In genomic region chr4:32147446-32148064, GRCh38 we compare ENCODE assay signal across 23 cellular contexts.
DNase-seq lines count a peak whose midpoint lies in the region; ATAC-seq and TF ChIP-seq lines count a peak whose summit lies in the region.
"Had no signal": no experiment of that assay in that cellular context is flagged by ENCODE, and none has a peak within 500 bp of the region (broad histone marks: within the 10 kb centered on the region; RNA-seq: fewer than 3 reads in every experiment).

No MANE protein-coding gene starts in this region.

- intact Hi-C loops in gastrocnemius medialis (cut with DNase I; ENCODE audit: low total_unique reads) = no loop called here

- H3K9me2 ChIP-seq in hepatocyte (replicated peaks; ENCODE audit: insufficient read depth) = no peaks in the 10 kb centered on the region

- H3K4me3 ChIP-seq in RWPE2 (ENCODE audit: severe bottlenecking) (peak overlapping the region; percentile 28), hepatocyte (no peak overlapping the region), smooth muscle cell (peak overlapping the region; percentile 35), gastrocnemius medialis (no peak overlapping the region)
- H3K4me3 ChIP-seq: thyroid gland had no signal

- H3K27me3 ChIP-seq in RWPE2 (ENCODE audit: insufficient read depth, poor library complexity, severe bottlenecking) (no peaks in the 10 kb centered on the region), hepatocyte (no peaks in the 10 kb centered on the region), smooth muscle cell (ENCODE audit: low read depth) (no peaks in the 10 kb centered on the region), gastrocnemius medialis (no peaks in the 10 kb centered on the region)
- H3K27me3 ChIP-seq: BE2C, thyroid gland had no signal

- in situ Hi-C loops in gastrocnemius medialis (cut with MboI; ENCODE audit: low sequenced_read_pairs in 4 of 4) = no loop called here

- no peaks in the 10 kb centered on the region for H3K79me2 ChIP-seq in hepatocyte
- no peaks in the 10 kb centered on the region for H3K79me2 ChIP-seq in smooth muscle cell (ENCODE audit: low read depth)

- H3K27ac ChIP-seq in RWPE2 (ENCODE audit: poor library complexity, severe bottlenecking) (no peak overlapping the region), hepatocyte (no peak overlapping the region), smooth muscle cell (ENCODE audit: low read depth) (peak overlapping the region; percentile 17), gastrocnemius medialis (no peak overlapping the region)
- H3K27ac ChIP-seq: 22Rv1, HL-60, VCaP had no signal

- H3K9me3 ChIP-seq in RWPE2 (ENCODE audit: severe bottlenecking) (no peaks in the 10 kb centered on the region), hepatocyte (ENCODE audit: low read depth) (no peaks in the 10 kb centered on the region), smooth muscle cell (replicated peaks; ENCODE audit: low read depth) (no peaks in the 10 kb centered on the region), gastrocnemius medialis (no peaks in the 10 kb centered on the region)
- H3K9me3 ChIP-seq: thyroid gland had no signal

- no peaks in the 10 kb centered on the region for H3K36me3 ChIP-seq in RWPE2 (ENCODE audit: low read depth)
- no peaks in the 10 kb centered on the region for H3K36me3 ChIP-seq in hepatocyte (replicated peaks; ENCODE audit: insufficient read depth, low read depth)
- H3K36me3 ChIP-seq in smooth muscle cell (ENCODE audit: low read depth) = no peaks in the 10 kb centered on the region
- no peaks in the 10 kb centered on the region for H3K36me3 ChIP-seq in gastrocnemius medialis
- H3K36me3 ChIP-seq: BE2C, thyroid gland had no signal

- H3K9ac ChIP-seq in smooth muscle cell (ENCODE audit: low read depth) = no peak overlapping the region

- H3K4me1 ChIP-seq in RWPE2 (ENCODE audit: insufficient read depth, poor library complexity, severe bottlenecking) (peaks cover 26% of the 10 kb centered on the region), hepatocyte (ENCODE audit: insufficient read depth) (no peaks in the 10 kb centered on the region), smooth muscle cell (ENCODE audit: low read depth) (peaks cover 11% of the 10 kb centered on the region), gastrocnemius medialis (no peaks in the 10 kb centered on the region)
- H3K4me1 ChIP-seq: BE2C had no signal

- ATAC-seq in RWPE2 (ENCODE audit: low read depth) (peak; percentile 85), gastrocnemius medialis (no peak)
- ATAC-seq: activated CD8-positive, alpha-beta memory T cell treated with anti-CD3 and anti-CD28 coated beads, Interleukin-2, amount 10 ng/mL, durations not matched to agents 7 days and 5 days; HepG2 had no signal

- H2AFZ ChIP-seq in hepatocyte = no peak overlapping the region
- H2AFZ ChIP-seq in smooth muscle cell (ENCODE audit: low read depth) = peak overlapping the region; percentile 87

- DNase-seq in NOMO-1 (lab: John Stamatoyannopoulos, UW; ENCODE audit: unreplicated experiment in 2 of 2) (peak; percentile 17 to 24), NOMO-1 treated with DMSO at 0.1 percent for 48 hours (lab: John Stamatoyannopoulos, UW; ENCODE audit: unreplicated experiment) (no peak), RWPE2 (ENCODE audit: low spot score) (no peak), hepatocyte (ENCODE audit: low spot score) (no peak), smooth muscle cell (lab: John Stamatoyannopoulos, UW; ENCODE audit: unreplicated experiment) (no peak), gastrocnemius medialis (no peak), activated gamma-delta T cell (lab: John Stamatoyannopoulos, UW) (no peak)
- no peak for DNase-seq in activated CD4-positive, alpha-beta T cell treated with anti-CD3 and anti-CD28 coated beads for 1 hour
- DNase-seq: activated CD4-positive, alpha-beta T cell treated with anti-CD3 and anti-CD28 coated beads, Interleukin-2, amount 10 ng/mL, durations not matched to agents 7 days and 5 days; activated CD8-positive, alpha-beta memory T cell treated with anti-CD3 and anti-CD28 coated beads, Interleukin-2, amount 10 ng/mL, durations not matched to agents 7 days and 5 days; aorta; BE2C; central memory CD4-positive, alpha-beta T cell; DND-41; NCI-H1417 treated with DMSO at 0.1 percent for 48 hours; occipital lobe; SHP77 treated with DMSO at 0.1 percent for 48 hours; stimulated activated CD4-positive, alpha-beta T cell treated with anti-CD3 and anti-CD28 coated beads, Interleukin-4, amount 100 ng/mL, for 24 hours; thyroid gland had no signal

- H3K4me2 ChIP-seq in hepatocyte (peak overlapping the region; percentile 52), smooth muscle cell (peak overlapping the region; percentile 75)

- no peak for TF ChIP-seq CTCF in RWPE2 (IDR thresholded peaks at IDR 0.05; ENCODE audit: poor library complexity, severe bottlenecking)
- no peak for TF ChIP-seq CTCF in hepatocyte (IDR thresholded peaks at IDR 0.05; ENCODE audit: poor library complexity)
- TF ChIP-seq CTCF in smooth muscle cell (IDR thresholded peaks at IDR 0.05; ENCODE audit: borderline replicate concordance, insufficient read depth, poor library complexity, severe bottlenecking) = no peak
- no peak for TF ChIP-seq CTCF in gastrocnemius medialis (IDR thresholded peaks at IDR 0.05 in 4 of 5, conservative IDR thresholded peaks at IDR 0.05 in 1 of 5)

- TF ChIP-seq POLR2A in gastrocnemius medialis (IDR thresholded peaks at IDR 0.05) = no peak

- 63% methylated on average over 5 of the region's 5 CpGs for WGBS in hepatocyte (ENCODE audit: low lambda C conversion rate, missing lambda C conversion rate)
- 58% methylated on average over 5 of the region's 5 CpGs for WGBS in smooth muscle cell (ENCODE audit: low lambda C conversion rate)

- no peaks in the 10 kb centered on the region for H3F3A ChIP-seq in smooth muscle cell (ENCODE audit: low read depth)

- H4K20me1 ChIP-seq in hepatocyte (ENCODE audit: insufficient read depth, poor library complexity, severe bottlenecking) = no peaks in the 10 kb centered on the region
- no peaks in the 10 kb centered on the region for H4K20me1 ChIP-seq in smooth muscle cell (ENCODE audit: low read depth)

Comparison
In these comparisons a context has a peak if more than half of its experiments do, and no peak if none do; other contexts are left out.
1. DNase-seq: peak in NOMO-1 (2 of 2); none in NOMO-1 treated with DMSO at 0.1 percent for 48 hours (single experiment), RWPE2 (single experiment), hepatocyte (single experiment), smooth muscle cell (single experiment), activated CD4-positive, alpha-beta T cell treated with anti-CD3 and anti-CD28 coated beads for 1 hour (single experiment), gastrocnemius medialis (0 of 2) and activated gamma-delta T cell (single experiment).
2. H3K4me3 ChIP-seq: peak in RWPE2 (single experiment) and smooth muscle cell (single experiment); none in hepatocyte (single experiment) and gastrocnemius medialis (0 of 4).